9 cellular contexts compared by ENCODE assay signal in genomic region chr6:22062807-22063408, GRCh38.
A peak's percentile ranks its signal among the peaks of the same experiment; 100 is the strongest.
DNase-seq lines count a peak whose midpoint lies in the region; ATAC-seq and TF ChIP-seq lines count a peak whose summit lies in the region.
"Had no signal": no experiment of that assay in that cellular context is flagged by ENCODE, and none has a peak within 500 bp of the region (broad histone marks: within the 10 kb centered on the region; RNA-seq: fewer than 3 reads in every experiment).

No MANE protein-coding gene starts in this region.

- H3K9me2 ChIP-seq in Loucy (replicated peaks; ENCODE audit: low read depth, low read length): no peaks in the 10 kb centered on the region

- peak overlapping the region; percentile 89 for H3K27ac Mint-ChIP-seq in activated naive CD8-positive, alpha-beta T cell treated with anti-CD3 and anti-CD28 coated beads for 36 hours

- peak overlapping the region; percentile 94 for H3K27ac ChIP-seq in DND-41 (ENCODE audit: low read length)

- ATAC-seq in DND-41 (ENCODE audit: insufficient read depth, low read depth): peak; percentile 89
- ATAC-seq in GM21447 (IDR thresholded peaks at IDR 0.05; ENCODE audit: unreplicated experiment): peak; percentile 73

- no peaks in the 10 kb centered on the region for H4K20me1 ChIP-seq in DND-41 (ENCODE audit: insufficient read depth, low read length)
- H4K20me1 ChIP-seq in Loucy (ENCODE audit: insufficient read depth, low read length, poor library complexity, severe bottlenecking): no peaks in the 10 kb centered on the region

- H3K4me3 ChIP-seq in DND-41 (ENCODE audit: low read depth in 1 of 2, low read length in 2 of 2) (peak overlapping the region in 1 of 2 experiments; percentile 20; a peak in 2 of 4 replicates), Loucy (ENCODE audit: low read length, poor library complexity, severe bottlenecking) (peak overlapping the region; percentile 38)

- H2AFZ ChIP-seq in DND-41 (ENCODE audit: low read depth, low read length): peak overlapping the region; percentile 11
- H2AFZ ChIP-seq in Loucy (ENCODE audit: low read length): no peak overlapping the region

- H3F3A ChIP-seq in Loucy (ENCODE audit: low read depth): peaks cover 9% of the 10 kb centered on the region

- H3K4me1 ChIP-seq in DND-41 (ENCODE audit: insufficient read depth, low read length) (peaks cover 93% of the 10 kb centered on the region), Loucy (ENCODE audit: insufficient read depth, low read length, poor library complexity, severe bottlenecking) (peaks cover 66% of the 10 kb centered on the region)

- peaks cover 24% of the 10 kb centered on the region for H3K4me1 Mint-ChIP-seq in activated naive CD8-positive, alpha-beta T cell treated with anti-CD3 and anti-CD28 coated beads for 36 hours

- no peaks in the 10 kb centered on the region for H3K9me3 Mint-ChIP-seq in activated naive CD8-positive, alpha-beta T cell treated with anti-CD3 and anti-CD28 coated beads for 36 hours

- H3K9me3 ChIP-seq in DND-41 (ENCODE audit: insufficient read depth, low read length, severe bottlenecking) (no peaks in the 10 kb centered on the region), Loucy (ENCODE audit: insufficient read depth, low read depth, low read length) (no peaks in the 10 kb centered on the region)

- H3K4me2 ChIP-seq in DND-41 (ENCODE audit: insufficient read depth, low read length) (peak overlapping the region; percentile 49), Loucy (ENCODE audit: low read depth, low read length, poor library complexity, severe bottlenecking) (peak overlapping the region; percentile 66)

- H3K36me3 ChIP-seq in DND-41 (ENCODE audit: insufficient read depth, low read length) (no peaks in the 10 kb centered on the region), Loucy (ENCODE audit: insufficient read depth, low read length) (peaks cover 45% of the 10 kb centered on the region)

- H3K4me3 Mint-ChIP-seq in activated naive CD8-positive, alpha-beta T cell treated with anti-CD3 and anti-CD28 coated beads for 36 hours: peak overlapping the region; percentile 66

- H3K27me3 Mint-ChIP-seq in activated naive CD8-positive, alpha-beta T cell treated with anti-CD3 and anti-CD28 coated beads for 36 hours: peaks cover 21% of the 10 kb centered on the region

- H3K36me3 Mint-ChIP-seq in activated naive CD8-positive, alpha-beta T cell treated with anti-CD3 and anti-CD28 coated beads for 36 hours: no peaks in the 10 kb centered on the region

- TF ChIP-seq CTCF in DND-41 (IDR thresholded peaks at IDR 0.05; ENCODE audit: borderline replicate concordance, extremely low read depth, low read length, poor library complexity, severe bottlenecking) (peak; percentile 5), Loucy (conservative IDR thresholded peaks at IDR 0.05; ENCODE audit: low read length) (no peak; the same call in 1 of the 2 replicates)

- H3K79me2 ChIP-seq in DND-41 (ENCODE audit: insufficient read depth, low read length): peaks cover 16% of the 10 kb centered on the region
- H3K79me2 ChIP-seq in Loucy (ENCODE audit: insufficient read depth, low read length): peaks cover 71% of the 10 kb centered on the region

- H3K27me3 ChIP-seq in DND-41 (ENCODE audit: insufficient read depth, low read length, poor library complexity) (no peaks in the 10 kb centered on the region), Loucy (ENCODE audit: insufficient read depth, low read length, poor library complexity, severe bottlenecking) (no peaks in the 10 kb centered on the region)

- DNase-seq in DND-41 (peak; percentile 97), DMS 273 (lab: John Stamatoyannopoulos, UW; ENCODE audit: unreplicated experiment) (no peak), SK-N-DZ (ENCODE audit: low spot score) (no peak), NCI-H2107 treated with DMSO at 0.1 percent for 48 hours (lab: John Stamatoyannopoulos, UW; ENCODE audit: unreplicated experiment) (no peak)
- DNase-seq in activated naive CD8-positive, alpha-beta T cell treated with anti-CD3 and anti-CD28 coated beads for 36 hours: peak; percentile 68
- DNase-seq in stimulated activated CD4-positive, alpha-beta T cell treated with anti-CD3 and anti-CD28 coated beads, Interleukin-1b, Interleukin-23, amount 100 ng/mL, for 4 hours (ENCODE audit: low read depth in 2 of 2): peak; percentile 2 to 18
- DNase-seq: right cardiac atrium had no signal

- H3K9ac ChIP-seq in DND-41 (ENCODE audit: low read depth, low read length): peak overlapping the region; percentile 64
- peak overlapping the region; percentile 67 for H3K9ac ChIP-seq in Loucy (ENCODE audit: low read depth, low read length, poor library complexity, severe bottlenecking)

Comparison
In these comparisons a context has a peak if more than half of its experiments do, and no peak if none do; other contexts are left out.
1. DNase-seq: peak in DND-41 (single experiment), activated naive CD8-positive, alpha-beta T cell treated with anti-CD3 and anti-CD28 coated beads for 36 hours (single experiment) and stimulated activated CD4-positive, alpha-beta T cell treated with anti-CD3 and anti-CD28 coated beads, Interleukin-1b, Interleukin-23, amount 100 ng/mL, for 4 hours (2 of 2); none in DMS 273 (single experiment), SK-N-DZ (single experiment) and NCI-H2107 treated with DMSO at 0.1 percent for 48 hours (single experiment).